8 cellular contexts compared by ENCODE assay signal in the genomic region with DNA sequence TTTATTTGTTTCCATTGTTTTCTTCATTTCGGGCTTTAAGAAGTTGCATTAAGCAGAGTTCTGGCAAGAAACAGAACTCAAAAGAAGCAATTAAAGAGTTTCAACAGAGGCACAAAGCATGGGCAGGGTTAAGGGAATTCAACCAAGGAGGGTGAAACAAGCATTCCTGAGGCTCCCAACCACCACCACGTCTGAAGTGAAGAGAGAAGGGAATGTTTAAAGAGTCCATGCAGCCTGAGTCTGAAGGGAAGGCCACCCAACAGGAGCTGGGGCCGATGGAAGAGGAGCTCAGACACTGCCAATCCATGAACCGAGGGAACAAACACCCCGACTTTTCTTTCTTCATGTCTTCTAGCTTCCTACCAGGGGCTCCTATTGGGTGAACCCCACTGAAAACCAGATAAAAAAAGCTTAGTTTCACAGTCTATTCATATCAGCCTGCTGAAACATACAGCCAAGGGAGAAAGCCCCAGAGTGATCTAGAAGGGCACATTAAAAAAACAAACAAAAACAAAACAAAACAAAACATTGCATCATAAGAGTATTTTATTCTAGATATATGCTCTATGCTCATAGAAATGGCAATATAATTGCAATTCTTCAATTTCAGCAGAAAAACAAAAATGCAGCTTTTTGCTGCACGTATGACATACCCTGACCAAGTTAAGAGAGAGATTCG.
DNase-seq lines count a peak whose midpoint lies in the region; ATAC-seq, FAIRE-seq and TF ChIP-seq lines count a peak whose summit lies in the region.
"Not testable (repeated sequence)": the region's sequence is repeated elsewhere in the genome, so short reads cannot be mapped to it uniquely, and the experiment has no call there.

No MANE protein-coding gene starts in this region.

- WGBS in GM12878 (ENCODE audit: insufficient coverage, insufficient replicate concordance, low lambda C conversion rate, missing lambda C conversion rate): 100% methylated on average over 3 of the region's 7 CpGs

- H3K27me3 ChIP-seq in KMS-11 (ENCODE audit: insufficient read depth, low read depth); GM12878 (replicated peaks in 1 of 2; ENCODE audit: control insufficient read depth in 2 of 2, insufficient read depth in 2 of 2, low read length in 1 of 2): not testable (repeated sequence)

- peak overlapping the region in 2 of 3 experiments; percentile 45 to 68 for H3K27ac Mint-ChIP-seq in nephron

- POLR2A ChIA-PET in GM12878 (lab: Charles Lee): not testable (repeated sequence)

- not testable (repeated sequence) for H3K9me3 Mint-ChIP-seq in nephron

- not testable (repeated sequence) for H3K9ac ChIP-seq in KMS-11; GM12878 (ENCODE audit: control insufficient read depth, insufficient read depth, low read length)

- FAIRE-seq in GM12878 (lab: Jason Lieb, UNC): not testable (repeated sequence)

- peak overlapping the region; percentile 34 for H3K4me3 ChIP-seq in GM12865 (ENCODE audit: low read depth, low read length)
- H3K4me3 ChIP-seq in KMS-11 (IDR thresholded peaks at IDR 0.05; ENCODE audit: insufficient read depth, low read depth, low read length); GM12878: not testable (repeated sequence)

- SMC1A ChIA-PET in GM12878 (lab: Charles Lee; ENCODE audit: uncharacterized antibody, unreplicated experiment): not testable (repeated sequence)

- not testable (repeated sequence) for TF ChIP-seq CTCF in GM12865 (IDR thresholded peaks at IDR 0.05; ENCODE audit: insufficient read depth, low read depth, low read length, missing control alignments); KMS-11 (conservative IDR thresholded peaks at IDR 0.05; ENCODE audit: low read depth, low read length); GM12878 (IDR thresholded peaks at IDR 0.05 in 2 of 3, conservative IDR thresholded peaks at IDR 0.05 in 1 of 3; ENCODE audit: control insufficient read depth in 2 of 3, extremely low read depth in 1 of 3, insufficient read depth in 1 of 3, low read depth in 3 of 3, low read length in 3 of 3); nephron (IDR thresholded peaks at IDR 0.05; ENCODE audit: unreplicated experiment in 3 of 3)

- peak overlapping the region; percentile 29; the same call in 1 of the 2 replicates for H3K4me2 ChIP-seq in KMS-11
- H3K4me2 ChIP-seq in GM12878 (ENCODE audit: control insufficient read depth, insufficient read depth): not testable (repeated sequence)

- in situ Hi-C loops in GM12878 (cut with MboI): not testable (repeated sequence)

- not testable (repeated sequence) for H2AFZ ChIP-seq in KMS-11 (ENCODE audit: low read depth); GM12878 (ENCODE audit: control insufficient read depth, low read depth, low read length)

- not testable (repeated sequence) for H4K20me1 ChIP-seq in KMS-11 (ENCODE audit: insufficient read depth); GM12878 (ENCODE audit: control insufficient read depth, insufficient read depth)

- peaks cover 19% of the 10 kb centered on the region for H3K4me1 Mint-ChIP-seq in nephron

- peak overlapping the region; percentile 79; the same call in 1 of the 2 replicates for H3K27ac ChIP-seq in KMS-11
- H3K27ac ChIP-seq in GM12878 (ENCODE audit: control insufficient read depth, insufficient read depth): not testable (repeated sequence)

- peaks cover 24% of the 10 kb centered on the region for H3K4me1 ChIP-seq in KMS-11 (ENCODE audit: low read depth, poor library complexity, severe bottlenecking)
- H3K4me1 ChIP-seq in GM12878 (ENCODE audit: control insufficient read depth, insufficient read depth, low read length): not testable (repeated sequence)

- RAD21 ChIA-PET in GM12878 (lab: Charles Lee; ENCODE audit: unreplicated experiment): not testable (repeated sequence)

- TF ChIP-seq POLR2A in GM12878 (IDR thresholded peaks at IDR 0.05; ENCODE audit: low read depth, low read length): not testable (repeated sequence)

- H3K36me3 ChIP-seq in KMS-11 (ENCODE audit: insufficient read depth); GM12878 (ENCODE audit: control insufficient read depth in 2 of 2, insufficient read depth in 2 of 2, low read length in 1 of 2): not testable (repeated sequence)

- BruUV-seq in GM12878 (replicated peaks; lab: Mats Ljungman, UMichigan): not testable (repeated sequence)

- H3K27me3 Mint-ChIP-seq in nephron (ENCODE audit: low read depth): not testable (repeated sequence)

- H3K36me3 Mint-ChIP-seq in nephron (ENCODE audit: low read depth): not testable (repeated sequence)

- ATAC-seq in GM18873 (IDR thresholded peaks at IDR 0.05; ENCODE audit: low FRiP score, unreplicated experiment): peak; percentile 35
- ATAC-seq in GM21529 (IDR thresholded peaks at IDR 0.05; ENCODE audit: unreplicated experiment): peak; percentile 45
- ATAC-seq in HG02885 (IDR thresholded peaks at IDR 0.05; ENCODE audit: poor library complexity, unreplicated experiment): peak; percentile 39
- ATAC-seq in GM12878: peak; percentile 55

- TF ChIP-seq RAD21 in GM12878 (IDR thresholded peaks at IDR 0.05; ENCODE audit: insufficient read depth, low read depth, low read length): not testable (repeated sequence)

- H3K79me2 ChIP-seq in KMS-11 (ENCODE audit: insufficient read depth, low read depth); GM12878 (ENCODE audit: control insufficient read depth, insufficient read depth, low read length): not testable (repeated sequence)

- not testable (repeated sequence) for H3K9me3 ChIP-seq in GM12878 (replicated peaks; ENCODE audit: control insufficient read depth, insufficient read depth, low read length)

- peak; percentile 55 for DNase-seq in GM12865 (ENCODE audit: low read depth)
- DNase-seq in GM12878 (ENCODE audit: low read depth, low spot score): not testable (repeated sequence)
- DNase-seq in fibroblast of gingiva (ENCODE audit: low read depth): peak; percentile 14

- intact Hi-C loops in GM12878 (cut with micrococcal nuclease; ENCODE audit: unreplicated experiment): not testable (repeated sequence)

- CTCF ChIA-PET in GM12878 (lab: Yijun Ruan, JAX): not testable (repeated sequence)

- not testable (repeated sequence) for TF ChIP-seq EP300 in GM12878 (IDR thresholded peaks at IDR 0.05; ENCODE audit: borderline replicate concordance in 1 of 2, control insufficient read depth in 1 of 2, low read depth in 2 of 2, low read length in 2 of 2)

- H3K4me3 Mint-ChIP-seq in nephron: not testable (repeated sequence)
